ENCODE assay signal across 24 cellular contexts in the genomic region with DNA sequence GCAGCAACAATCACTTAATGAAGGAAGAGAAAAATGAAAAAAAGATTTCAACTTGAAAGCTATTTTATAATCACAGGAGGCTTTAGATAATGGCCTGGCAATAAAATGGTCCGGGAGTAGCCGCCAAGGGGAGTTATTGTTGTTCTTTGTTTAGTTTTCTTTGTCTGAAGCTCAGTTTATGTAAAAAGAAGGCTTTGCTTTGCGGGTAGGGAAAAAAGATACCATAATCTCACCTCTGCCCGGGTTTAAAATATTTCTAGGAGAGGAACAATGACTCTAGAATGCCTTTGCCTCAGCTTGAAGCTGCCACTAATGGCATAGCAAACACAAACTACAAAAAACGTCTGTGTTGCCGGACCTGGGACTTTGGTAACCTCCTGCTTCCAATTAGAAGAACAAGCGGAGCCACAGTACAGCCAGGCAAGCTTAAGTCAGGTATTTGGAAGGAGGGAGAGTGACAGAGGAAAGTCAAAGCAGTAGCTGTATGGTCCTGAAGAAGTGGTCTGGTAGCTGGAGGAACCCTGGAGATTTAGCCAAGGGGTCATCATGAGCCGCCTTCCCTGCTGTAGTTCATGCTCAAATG.
DNase-seq lines count a peak whose midpoint lies in the region; ATAC-seq lines count a peak whose summit lies in the region.
"Had no signal": no experiment of that assay in that cellular context is flagged by ENCODE, and none has a peak within 500 bp of the region (broad histone marks: within the 10 kb centered on the region; RNA-seq: fewer than 3 reads in every experiment).

No MANE protein-coding gene starts in this region.

- H2BK15ac ChIP-seq in neuronal stem cell (ENCODE audit: low read length): no peak overlapping the region

- H4K8ac ChIP-seq in neuronal stem cell (ENCODE audit: low read depth, low read length): no peak overlapping the region

- H3K4me1 ChIP-seq in HAP-1 (peaks cover 13% of the 10 kb centered on the region), neuronal stem cell (ENCODE audit: control insufficient read depth in 2 of 2, insufficient read depth in 1 of 2, low read depth in 1 of 2, low read length in 2 of 2) (peaks cover 0 to 4% of the 10 kb centered on the region in 2 donors)
- H3K4me1 ChIP-seq: vagina had no signal

- H3K23ac ChIP-seq in neuronal stem cell (ENCODE audit: low read depth, low read length, poor library complexity): no peak overlapping the region

- no peaks in the 10 kb centered on the region for H3K79me1 ChIP-seq in neuronal stem cell (ENCODE audit: low read depth, low read length)

- peak; percentile 70 to 95 for DNase-seq in HAP-1 (ENCODE audit: low spot score in 2 of 2)
- DNase-seq in NCI-H2081 (lab: John Stamatoyannopoulos, UW): peak; percentile 20 to 77
- peak; percentile 90 for DNase-seq in NCI-H748 (lab: John Stamatoyannopoulos, UW; ENCODE audit: unreplicated experiment)
- peak; percentile 29 for DNase-seq in neuronal stem cell (ENCODE audit: low spot score)
- DNase-seq in T1000 (lab: John Stamatoyannopoulos, UW): no peak
- DNase-seq in stimulated activated effector memory CD8-positive, alpha-beta T cell treated with anti-CD3 and anti-CD28 coated beads, Interleukin-12 subunit alpha, Interleukin-12 subunit beta, amount 100 ng/mL, for 72 hours (ENCODE audit: low spot score in 2 of 2): no peak
- DNase-seq: activated CD4-positive, alpha-beta T cell treated with anti-CD3 and anti-CD28 coated beads for 4 hours; activated naive CD8-positive, alpha-beta T cell treated with anti-CD3 and anti-CD28 coated beads for 36 hours; body of pancreas; effector CD4-positive, alpha-beta T cell; erythroblast; foreskin fibroblast; HFFc6; islet precursor cell; NCI-H226; stimulated activated CD4-positive, alpha-beta T cell treated with anti-CD3 and anti-CD28 coated beads, Interleukin-2, amount 100 ng/mL, for 24 hours; stimulated activated naive B cell treated with anti-CD40 and anti-IgM and Interleukin-4, amounts not matched to agents 10 μg/mL and 1 μg/mL and 100 μg/mL, for 72 hours; testis had no signal

- peaks cover 8% of the 10 kb centered on the region for H3K9me3 Mint-ChIP-seq in stimulated activated effector memory CD8-positive, alpha-beta T cell treated with anti-CD3 and anti-CD28 coated beads, Interleukin-12 subunit alpha, Interleukin-12 subunit beta, amount 100 ng/mL, for 72 hours
- H3K9me3 Mint-ChIP-seq: activated naive CD8-positive, alpha-beta T cell treated with anti-CD3 and anti-CD28 coated beads for 36 hours; stimulated activated naive B cell treated with anti-CD40 and anti-IgM and Interleukin-4, amounts not matched to agents 10 μg/mL and 1 μg/mL and 100 μg/mL, for 72 hours had no signal

- no peak overlapping the region for H2AK5ac ChIP-seq in neuronal stem cell (ENCODE audit: low read depth, low read length)

- no peak overlapping the region for H3K4me2 ChIP-seq in neuronal stem cell (ENCODE audit: insufficient read depth, low read length, poor library complexity, severe bottlenecking)

- H3K9ac ChIP-seq in neuronal stem cell (ENCODE audit: low read depth, low read length, poor library complexity): no peak overlapping the region

- WGBS in neuronal stem cell (ENCODE audit: extremely low coverage in 2 of 2, insufficient read length in 2 of 2, insufficient replicate concordance in 1 of 2), 2 donors: no CpG with 5 or more reads among the region's 8 CpGs

- H2AFZ ChIP-seq in neuronal stem cell (ENCODE audit: low read length): no peak overlapping the region

- H3K18ac ChIP-seq in neuronal stem cell (ENCODE audit: low read length): no peak overlapping the region

- H3K36me3 ChIP-seq in HAP-1 (replicated peaks) (no peaks in the 10 kb centered on the region), neuronal stem cell (replicated peaks in 1 of 2; ENCODE audit: control insufficient read depth in 2 of 2, insufficient read depth in 2 of 2, low read length in 2 of 2) (no peaks in the 10 kb centered on the region)
- H3K36me3 ChIP-seq: neutrophil, vagina had no signal

- H3K27ac Mint-ChIP-seq in stimulated activated effector memory CD8-positive, alpha-beta T cell treated with anti-CD3 and anti-CD28 coated beads, Interleukin-12 subunit alpha, Interleukin-12 subunit beta, amount 100 ng/mL, for 72 hours: no peak overlapping the region
- H3K27ac Mint-ChIP-seq: activated naive CD8-positive, alpha-beta T cell treated with anti-CD3 and anti-CD28 coated beads for 36 hours; activated T-helper 1 cell treated with anti-CD3 and anti-CD28 coated beads, Interleukin-12 subunit alpha, Interleukin-12 subunit beta, Interleukin-2, Interleukin-4 antibody, amounts not matched to agents 30 ng/mL and 10 ng/mL and 1 ng/mL, durations not matched to agents 14 hours and 24 hours and 36 hours; HFFc6; stimulated activated naive B cell treated with anti-CD40 and anti-IgM and Interleukin-4, amounts not matched to agents 10 μg/mL and 1 μg/mL and 100 μg/mL, for 72 hours had no signal

- ATAC-seq in HG03097 (IDR thresholded peaks at IDR 0.05; ENCODE audit: low FRiP score, unreplicated experiment): no peak
- no peak for ATAC-seq in stimulated activated effector memory CD8-positive, alpha-beta T cell treated with anti-CD3 and anti-CD28 coated beads, Interleukin-12 subunit alpha, Interleukin-12 subunit beta, amount 100 ng/mL, for 72 hours
- ATAC-seq: body of pancreas; GM12878; stimulated activated naive B cell treated with anti-CD40 and anti-IgM and Interleukin-4, amounts not matched to agents 10 μg/mL and 1 μg/mL and 100 μg/mL, for 72 hours had no signal

- H3K4me3 ChIP-seq in HAP-1 (no peak overlapping the region), neuronal stem cell (ENCODE audit: low read length in 2 of 2) (no peak overlapping the region)
- H3K4me3 ChIP-seq: body of pancreas, GM12878, skin epidermis, testis, vagina had no signal

- no peaks in the 10 kb centered on the region for H3K36me3 Mint-ChIP-seq in stimulated activated effector memory CD8-positive, alpha-beta T cell treated with anti-CD3 and anti-CD28 coated beads, Interleukin-12 subunit alpha, Interleukin-12 subunit beta, amount 100 ng/mL, for 72 hours
- H3K36me3 Mint-ChIP-seq: activated naive CD8-positive, alpha-beta T cell treated with anti-CD3 and anti-CD28 coated beads for 36 hours; stimulated activated naive B cell treated with anti-CD40 and anti-IgM and Interleukin-4, amounts not matched to agents 10 μg/mL and 1 μg/mL and 100 μg/mL, for 72 hours had no signal

- H3K27me3 ChIP-seq in HAP-1 (ENCODE audit: low read depth) (peaks cover 29% of the 10 kb centered on the region), neuronal stem cell (ENCODE audit: control insufficient read depth in 3 of 3, insufficient read depth in 3 of 3, low read depth in 1 of 3, low read length in 3 of 3) (no peaks in the 10 kb centered on the region)
- H3K27me3 ChIP-seq: body of pancreas, neutrophil, testis, vagina had no signal

- in situ Hi-C loops in HAP-1 (cut with MboI; ENCODE audit: low sequenced_read_pairs): no loop called here

- H3K14ac ChIP-seq in neuronal stem cell (ENCODE audit: low read length): no peak overlapping the region

- no peak overlapping the region for H3K4me3 Mint-ChIP-seq in stimulated activated effector memory CD8-positive, alpha-beta T cell treated with anti-CD3 and anti-CD28 coated beads, Interleukin-12 subunit alpha, Interleukin-12 subunit beta, amount 100 ng/mL, for 72 hours
- H3K4me3 Mint-ChIP-seq: activated naive CD8-positive, alpha-beta T cell treated with anti-CD3 and anti-CD28 coated beads for 36 hours; activated T-helper 1 cell treated with anti-CD3 and anti-CD28 coated beads, Interleukin-12 subunit alpha, Interleukin-12 subunit beta, Interleukin-2, Interleukin-4 antibody, amounts not matched to agents 30 ng/mL and 10 ng/mL and 1 ng/mL, durations not matched to agents 14 hours and 24 hours and 36 hours; HFFc6; stimulated activated naive B cell treated with anti-CD40 and anti-IgM and Interleukin-4, amounts not matched to agents 10 μg/mL and 1 μg/mL and 100 μg/mL, for 72 hours had no signal

- H2BK120ac ChIP-seq in neuronal stem cell (ENCODE audit: low read depth, low read length): no peak overlapping the region

- H3K27ac ChIP-seq in neuronal stem cell (replicated peaks; ENCODE audit: low read length): no peak overlapping the region
- H3K27ac ChIP-seq: body of pancreas, neutrophil, skin epidermis, testis, vagina had no signal

- H3K9me3 ChIP-seq in HAP-1: no peaks in the 10 kb centered on the region
- no peaks in the 10 kb centered on the region for H3K9me3 ChIP-seq in neuronal stem cell (replicated peaks in 1 of 2; ENCODE audit: control insufficient read depth in 2 of 2, insufficient read depth in 1 of 2, low read depth in 1 of 2, low read length in 2 of 2)
- H3K9me3 ChIP-seq: body of pancreas, neutrophil, testis, vagina had no signal

- H2BK12ac ChIP-seq in neuronal stem cell (ENCODE audit: low read length): no peak overlapping the region

- H4K91ac ChIP-seq in neuronal stem cell (ENCODE audit: low read depth, low read length, poor library complexity): no peak overlapping the region

- no peaks in the 10 kb centered on the region for H3K4me1 Mint-ChIP-seq in stimulated activated effector memory CD8-positive, alpha-beta T cell treated with anti-CD3 and anti-CD28 coated beads, Interleukin-12 subunit alpha, Interleukin-12 subunit beta, amount 100 ng/mL, for 72 hours
- H3K4me1 Mint-ChIP-seq: activated naive CD8-positive, alpha-beta T cell treated with anti-CD3 and anti-CD28 coated beads for 36 hours; stimulated activated naive B cell treated with anti-CD40 and anti-IgM and Interleukin-4, amounts not matched to agents 10 μg/mL and 1 μg/mL and 100 μg/mL, for 72 hours had no signal

- H2BK5ac ChIP-seq in neuronal stem cell (ENCODE audit: low read length): no peak overlapping the region

- no peak overlapping the region for H3K4ac ChIP-seq in neuronal stem cell (ENCODE audit: low read length)

Comparison
In these comparisons a context has a peak if more than half of its experiments do, and no peak if none do; other contexts are left out.
1. DNase-seq: peak in HAP-1 (2 of 2), NCI-H2081 (2 of 2), NCI-H748 (single experiment) and neuronal stem cell (single experiment); none in T1000 (single experiment) and stimulated activated effector memory CD8-positive, alpha-beta T cell treated with anti-CD3 and anti-CD28 coated beads, Interleukin-12 subunit alpha, Interleukin-12 subunit beta, amount 100 ng/mL, for 72 hours (0 of 2).